Comparison of ENCODE assay signal across 12 cellular contexts in the genomic region with DNA sequence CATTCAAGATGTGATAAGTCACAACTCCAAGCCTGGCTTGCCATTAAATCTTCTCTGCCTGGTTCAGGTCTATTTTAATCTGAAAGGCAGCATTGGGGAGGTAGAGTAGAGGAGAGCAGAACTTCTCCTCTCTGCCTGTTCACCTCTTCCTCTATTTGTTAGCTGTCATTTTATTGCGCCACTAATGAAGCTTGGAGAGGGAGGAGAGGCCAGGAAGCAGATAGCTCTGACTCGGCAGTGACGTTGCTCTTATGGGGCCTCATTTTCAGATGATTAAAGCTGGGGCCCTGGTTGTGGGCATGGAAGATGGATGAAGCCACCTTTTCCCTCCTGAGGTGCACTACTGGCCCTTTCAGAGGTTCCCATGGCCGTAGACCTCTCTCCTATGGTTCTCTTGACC.
"Had no signal": no experiment of that assay in that cellular context is flagged by ENCODE, and none has a peak within 500 bp of the region (broad histone marks: within the 10 kb centered on the region; RNA-seq: fewer than 3 reads in every experiment).

No MANE protein-coding gene starts in this region.

- H3K36me3 ChIP-seq: gastrocnemius medialis, heart left ventricle, right lobe of liver, WERI-Rb-1 had no signal

- DNase-seq: activated CD4-positive, alpha-beta memory T cell treated with anti-CD3 and anti-CD28 coated beads, Interleukin-2, amount 10 ng/mL, durations not matched to agents 7 days and 5 days; activated naive CD8-positive, alpha-beta T cell treated with anti-CD3 and anti-CD28 coated beads, Interleukin-2, amount 10 ng/mL, durations not matched to agents 7 days and 5 days; activated T-cell treated with anti-CD3 and anti-CD28 coated beads, Interleukin-2, amount 50 U/mL, for 72 hours; gastrocnemius medialis; heart left ventricle; left cardiac atrium; right lobe of liver; stimulated activated naive CD8-positive, alpha-beta T cell treated with anti-CD3 and anti-CD28 coated beads, Interleukin-15, Interleukin-2, amounts not matched to agents 100 U/mL and 50 U/mL, for 24 hours; trophoblast cell; WERI-Rb-1 had no signal

- H3K27ac ChIP-seq: gastrocnemius medialis, heart left ventricle, right lobe of liver, WERI-Rb-1 had no signal

- H3K4me1 ChIP-seq: gastrocnemius medialis, right lobe of liver had no signal

- H3K4me3 ChIP-seq: gastrocnemius medialis, heart left ventricle, lung, right lobe of liver, smooth muscle cell had no signal

- H3K27me3 ChIP-seq: gastrocnemius medialis, right lobe of liver had no signal

- H3K9me3 ChIP-seq: gastrocnemius medialis, heart left ventricle, right lobe of liver had no signal
